ENCODE assay signal across 33 cellular contexts in genomic region chr10:123943307-123943706, GRCh38.
"Had no signal": no experiment of that assay in that cellular context is flagged by ENCODE, and none has a peak within 500 bp of the region (broad histone marks: within the 10 kb centered on the region; RNA-seq: fewer than 3 reads in every experiment).

No MANE protein-coding gene starts in this region.

- H3K27ac Mint-ChIP-seq: activated B cell treated with CpG ODN at 0.5 μM for 24 hours; activated CD8-positive, alpha-beta T cell treated with anti-CD3 and anti-CD28 coated beads for 36 hours; activated naive CD4-positive, alpha-beta T cell treated with anti-CD3 and anti-CD28 coated beads for 36 hours; activated naive CD4-positive, alpha-beta T cell treated with anti-CD3 and anti-CD28 coated beads, Interleukin-2, amount 50 U/mL, for 24 hours; activated naive CD8-positive, alpha-beta T cell treated with anti-CD3 and anti-CD28 coated beads for 36 hours; activated naive CD8-positive, alpha-beta T cell treated with anti-CD3 and anti-CD28 coated beads, Interleukin-2, amount 50 U/mL, for 24 hours; activated T-helper 17 cell treated with anti-CD3 and anti-CD28 coated beads, Interleukin-2, amount 50 U/mL, for 72 hours; effector memory CD8-positive, alpha-beta T cell; T-helper 17 cell; T-helper 2 cell treated with Interferon-gamma antibody and Interleukin-4, amounts not matched to agents 5 μg/mL and 100 μg/mL, for 36 hours had no signal

- H3K4me1 Mint-ChIP-seq: activated B cell treated with CpG ODN at 0.5 μM for 24 hours; activated naive CD4-positive, alpha-beta T cell treated with anti-CD3 and anti-CD28 coated beads, Interleukin-2, amount 50 U/mL, for 24 hours; activated naive CD8-positive, alpha-beta T cell treated with anti-CD3 and anti-CD28 coated beads for 36 hours; activated naive CD8-positive, alpha-beta T cell treated with anti-CD3 and anti-CD28 coated beads, Interleukin-2, amount 50 U/mL, for 24 hours; activated T-helper 17 cell treated with anti-CD3 and anti-CD28 coated beads, Interleukin-2, amount 50 U/mL, for 72 hours had no signal

- H3K36me3 ChIP-seq: adrenal gland, esophagus muscularis mucosa, gastroesophageal sphincter, WERI-Rb-1 had no signal

- H3K9me3 Mint-ChIP-seq: activated B cell treated with CpG ODN at 0.5 μM for 24 hours; activated CD8-positive, alpha-beta T cell treated with anti-CD3 and anti-CD28 coated beads for 36 hours; activated naive CD4-positive, alpha-beta T cell treated with anti-CD3 and anti-CD28 coated beads for 36 hours; activated naive CD4-positive, alpha-beta T cell treated with anti-CD3 and anti-CD28 coated beads, Interleukin-2, amount 50 U/mL, for 24 hours; activated naive CD8-positive, alpha-beta T cell treated with anti-CD3 and anti-CD28 coated beads for 36 hours; activated naive CD8-positive, alpha-beta T cell treated with anti-CD3 and anti-CD28 coated beads, Interleukin-2, amount 50 U/mL, for 24 hours; activated T-cell treated with anti-CD3 and anti-CD28 coated beads, Interleukin-2, amount 50 U/mL, for 4 hours; activated T-helper 17 cell treated with anti-CD3 and anti-CD28 coated beads, Interleukin-2, amount 50 U/mL, for 72 hours; effector memory CD8-positive, alpha-beta T cell; T-helper 2 cell treated with Interferon-gamma antibody and Interleukin-4, amounts not matched to agents 5 μg/mL and 100 μg/mL, for 36 hours had no signal

- H3K4me1 ChIP-seq: adrenal gland, body of pancreas had no signal

- H3K9me3 ChIP-seq: adrenal gland, body of pancreas, esophagus muscularis mucosa, gastroesophageal sphincter had no signal

- DNase-seq: activated B cell treated with CpG ODN at 0.5 μM for 24 hours; activated CD4-positive, alpha-beta T cell treated with anti-CD3 and anti-CD28 coated beads for 48 hours; activated CD4-positive, alpha-beta T cell treated with anti-CD3 and anti-CD28 coated beads, Interleukin-2, amount 50 U/mL, for 1 hour; activated CD4-positive, alpha-beta T cell treated with anti-CD3 and anti-CD28 coated beads, Interleukin-2, amount 50 U/mL, for 48 hours; activated CD8-positive, alpha-beta memory T cell treated with anti-CD3 and anti-CD28 coated beads for 24 hours; activated CD8-positive, alpha-beta T cell treated with anti-CD3 and anti-CD28 coated beads for 36 hours; activated effector memory CD4-positive, alpha-beta T cell treated with Interleukin-2 at 50 U/mL for 16 hours; activated gamma-delta T cell treated with Interleukin-2 at 50 U/mL for 16 hours; activated naive CD4-positive, alpha-beta T cell treated with anti-CD3 and anti-CD28 coated beads for 36 hours; activated naive CD8-positive, alpha-beta T cell treated with anti-CD3 and anti-CD28 coated beads for 36 hours; activated naive CD8-positive, alpha-beta T cell treated with anti-CD3 and anti-CD28 coated beads, Interleukin-2, amount 50 U/mL, for 24 hours; activated T-cell treated with anti-CD3 and anti-CD28 coated beads, Interleukin-2, amount 50 U/mL, for 4 hours; adrenal gland; amygdala; aorta; body of pancreas; caudate nucleus; cortex of kidney; dermis blood vessel endothelial cell; effector CD4-positive, alpha-beta T cell; effector memory CD8-positive, alpha-beta T cell; erythroblast; foreskin melanocyte; T-helper 1 cell; T-helper 17 cell; T1000; WERI-Rb-1 had no signal

- ATAC-seq: activated CD4-positive, CD25-positive, alpha-beta regulatory T cell treated with anti-CD3 and anti-CD28 coated beads, Interleukin-2, amount 50 U/mL, for 24 hours; activated CD8-positive, alpha-beta T cell treated with anti-CD3 and anti-CD28 coated beads for 36 hours; activated naive CD8-positive, alpha-beta T cell treated with anti-CD3 and anti-CD28 coated beads, Interleukin-2, amount 50 U/mL, for 24 hours; activated T-cell treated with anti-CD3 and anti-CD28 coated beads, Interleukin-2, amount 50 U/mL, for 4 hours; activated T-helper 17 cell treated with anti-CD3 and anti-CD28 coated beads, Interleukin-2, amount 50 U/mL, for 72 hours; body of pancreas; effector memory CD8-positive, alpha-beta T cell; gastroesophageal sphincter; T-helper 17 cell had no signal

- H3K36me3 Mint-ChIP-seq: activated naive CD4-positive, alpha-beta T cell treated with anti-CD3 and anti-CD28 coated beads, Interleukin-2, amount 50 U/mL, for 24 hours; activated naive CD8-positive, alpha-beta T cell treated with anti-CD3 and anti-CD28 coated beads for 36 hours had no signal

- H3K4me3 Mint-ChIP-seq: activated B cell treated with CpG ODN at 0.5 μM for 24 hours; activated CD8-positive, alpha-beta T cell treated with anti-CD3 and anti-CD28 coated beads for 36 hours; activated naive CD4-positive, alpha-beta T cell treated with anti-CD3 and anti-CD28 coated beads for 36 hours; activated naive CD4-positive, alpha-beta T cell treated with anti-CD3 and anti-CD28 coated beads, Interleukin-2, amount 50 U/mL, for 24 hours; activated naive CD8-positive, alpha-beta T cell treated with anti-CD3 and anti-CD28 coated beads for 36 hours; activated naive CD8-positive, alpha-beta T cell treated with anti-CD3 and anti-CD28 coated beads, Interleukin-2, amount 50 U/mL, for 24 hours; activated T-cell treated with anti-CD3 and anti-CD28 coated beads, Interleukin-2, amount 50 U/mL, for 4 hours; activated T-helper 17 cell treated with anti-CD3 and anti-CD28 coated beads, Interleukin-2, amount 50 U/mL, for 72 hours; effector memory CD8-positive, alpha-beta T cell; T-helper 17 cell; T-helper 2 cell treated with Interferon-gamma antibody and Interleukin-4, amounts not matched to agents 5 μg/mL and 100 μg/mL, for 36 hours had no signal

- H3K4me3 ChIP-seq: adrenal gland, body of pancreas, esophagus muscularis mucosa, gastroesophageal sphincter had no signal

- H3K27ac ChIP-seq: adrenal gland, body of pancreas, esophagus muscularis mucosa, gastroesophageal sphincter, WERI-Rb-1 had no signal

- H3K27me3 Mint-ChIP-seq: activated naive CD4-positive, alpha-beta T cell treated with anti-CD3 and anti-CD28 coated beads, Interleukin-2, amount 50 U/mL, for 24 hours; activated naive CD8-positive, alpha-beta T cell treated with anti-CD3 and anti-CD28 coated beads for 36 hours had no signal
